In the genomic region with DNA sequence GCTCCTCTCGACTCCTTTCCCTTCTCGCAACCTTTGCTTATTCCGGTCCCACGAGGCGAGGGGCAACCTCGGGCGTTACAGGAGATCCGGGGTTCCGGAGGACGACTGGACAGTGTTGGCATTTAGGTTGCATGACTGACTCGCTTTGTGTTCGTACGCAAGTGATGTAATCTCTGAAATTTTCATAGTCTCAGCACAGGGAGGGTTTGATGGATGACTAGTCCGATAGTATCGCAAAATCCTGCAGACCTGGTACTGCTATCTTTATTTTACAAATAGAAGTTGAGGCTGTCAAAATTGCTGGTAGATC, we compare ENCODE assay signal across 9 cellular contexts. TPM values are rescaled to one million over a fixed set of nuclear protein-coding genes. Genes with fewer than 3 reads are reported as not detected.
DNase-seq lines count a peak whose midpoint lies in the region; ATAC-seq and TF ChIP-seq lines count a peak whose summit lies in the region.
"Had no signal": no experiment of that assay in that cellular context is flagged by ENCODE, and none has a peak within 500 bp of the region (broad histone marks: within the 10 kb centered on the region; RNA-seq: fewer than 3 reads in every experiment).

No MANE protein-coding gene starts in this region.

- H3K27me3 ChIP-seq in left ventricle myocardium inferior (ENCODE audit: low read depth) (no peaks in the 10 kb centered on the region), brain microvascular endothelial cell (replicated peaks) (no peaks in the 10 kb centered on the region), mesendoderm (ENCODE audit: insufficient read depth, low read length, poor library complexity) (no peaks in the 10 kb centered on the region), aorta (ENCODE audit: control insufficient read depth in 1 of 2, insufficient read depth in 2 of 2, low read length in 1 of 2) (no peaks in the 10 kb centered on the region)

- H3K9ac ChIP-seq in mesendoderm (ENCODE audit: low read length): peak overlapping the region; percentile 75

- TF ChIP-seq CTCF in left ventricle myocardium inferior (IDR thresholded peaks at IDR 0.05; ENCODE audit: borderline replicate concordance) (no peak), brain microvascular endothelial cell (IDR thresholded peaks at IDR 0.05; ENCODE audit: low read depth, low read length, missing control alignments) (no peak)

- peak overlapping the region; percentile 85 for H3K56ac ChIP-seq in mesendoderm (ENCODE audit: low read length)

- H2BK5ac ChIP-seq in mesendoderm (ENCODE audit: low read length): no peak overlapping the region

- no peak overlapping the region for H4K5ac ChIP-seq in mesendoderm (ENCODE audit: low read length)

- intact Hi-C loops in left ventricle myocardium inferior (cut with micrococcal nuclease) (no loop called here), cardiac septum (cut with DNase I) (loop anchor here (5.0 kb wide), 2 partner anchors 112 to 348 kb away; partner anchors contain the start of genes ARMC6, SUGP2 and UBA52), aorta (cut with DNase I) (loop anchor here in 1 of 2 donors (1.0 kb wide), 2 partner anchors 66 to 349 kb away; partner anchors contain the start of gene UBA52)

- H3K4me1 ChIP-seq in left ventricle myocardium inferior: peaks cover 51% of the 10 kb centered on the region
- peaks cover 1% of the 10 kb centered on the region for H3K4me1 ChIP-seq in mesendoderm (ENCODE audit: control insufficient read depth, low read depth, low read length)
- no peaks in the 10 kb centered on the region for H3K4me1 ChIP-seq in aorta (ENCODE audit: control insufficient read depth in 1 of 2, insufficient read depth in 2 of 2, low read length in 2 of 2)

- peak overlapping the region; percentile 75 for H3K4me2 ChIP-seq in mesendoderm (ENCODE audit: low read length)

- H3K36me3 ChIP-seq in left ventricle myocardium inferior: peaks cover 45% of the 10 kb centered on the region
- peaks cover 43% of the 10 kb centered on the region for H3K36me3 ChIP-seq in brain microvascular endothelial cell (replicated peaks)
- peaks cover 8% of the 10 kb centered on the region for H3K36me3 ChIP-seq in mesendoderm (ENCODE audit: control insufficient read depth, insufficient read depth, low read length)
- peaks cover 0 to 9% of the 10 kb centered on the region in 2 donors for H3K36me3 ChIP-seq in aorta (ENCODE audit: control insufficient read depth in 1 of 2, insufficient read depth in 2 of 2, low read length in 1 of 2)

- H2BK15ac ChIP-seq in mesendoderm (replicated peaks; ENCODE audit: low read depth): no peak overlapping the region

- DNase-seq in left ventricle myocardium inferior (no peak), cardiac septum (ENCODE audit: low spot score) (no peak), brain microvascular endothelial cell (no peak), mesendoderm (no peak), aorta (no peak), mucosa of gallbladder (ENCODE audit: low spot score) (no peak), EL (no peak), ACHN (no peak)

- H2AK5ac ChIP-seq in mesendoderm (ENCODE audit: low read length): peak overlapping the region; percentile 14

- peaks cover 24% of the 10 kb centered on the region for H3K79me2 ChIP-seq in mesendoderm (ENCODE audit: control insufficient read depth, insufficient read depth, low read length)

- H3K18ac ChIP-seq in mesendoderm (ENCODE audit: low read length): no peak overlapping the region

- no peak overlapping the region for H2BK120ac ChIP-seq in mesendoderm (ENCODE audit: low read depth, low read length)

- no peak overlapping the region for H3K4ac ChIP-seq in mesendoderm (ENCODE audit: low read depth, low read length)

- H3K79me1 ChIP-seq in mesendoderm (ENCODE audit: low read length): peaks cover 21% of the 10 kb centered on the region

- peak overlapping the region; percentile 82 for H3K27ac ChIP-seq in left ventricle myocardium inferior (replicated peaks)
- peak overlapping the region; percentile 73 for H3K27ac ChIP-seq in brain microvascular endothelial cell
- H3K27ac ChIP-seq in mesendoderm (ENCODE audit: low read depth, low read length): no peak overlapping the region
- no peak overlapping the region for H3K27ac ChIP-seq in aorta (ENCODE audit: low read depth in 1 of 2, low read length in 2 of 2)

- no CpG with 5 or more reads among the region's 15 CpGs for WGBS in mesendoderm (ENCODE audit: extremely low coverage, insufficient coverage, low lambda C conversion rate)
- WGBS in aorta, 2 donors: 1% methylated on average over 15 of the region's 15 CpGs

- H3K23ac ChIP-seq in mesendoderm (ENCODE audit: low read length): no peak overlapping the region

- H4K8ac ChIP-seq in mesendoderm (ENCODE audit: low read depth, low read length): peak overlapping the region; percentile 30

- in situ Hi-C loops in brain microvascular endothelial cell (cut with HindIII; ENCODE audit: low pct_ligation_motif_present, low sequenced_read_pairs) (no loop called here), ACHN (cut with HindIII; ENCODE audit: low pct_ligation_motif_present, low pct_unique_long_range_greater_than_20kb, low sequenced_read_pairs) (no loop called here)

- H3K9me3 ChIP-seq in left ventricle myocardium inferior (replicated peaks): no peaks in the 10 kb centered on the region
- no peaks in the 10 kb centered on the region for H3K9me3 ChIP-seq in aorta (ENCODE audit: control insufficient read depth, low read length)

- H3K4me3 ChIP-seq in left ventricle myocardium inferior: peak overlapping the region; percentile 94
- peak overlapping the region; percentile 100 for H3K4me3 ChIP-seq in brain microvascular endothelial cell (ENCODE audit: low read depth, low read length)
- peak overlapping the region; percentile 91 for H3K4me3 ChIP-seq in mesendoderm (ENCODE audit: low read length)
- H3K4me3 ChIP-seq in aorta (ENCODE audit: low read length in 2 of 2): peak overlapping the region; percentile 30 to 84

- no peak for ATAC-seq in aorta (ENCODE audit: low FRiP score)

RNA-seq across cellular contexts. Expression of gene DDX49, which starts 0.3 kb away (rescaled TPM):
- total RNA-seq in left ventricle myocardium inferior (22.4 TPM), cardiac septum (22.9 TPM), aorta (10 to 100 TPM; 25.0 to 32.2 TPM), mucosa of gallbladder (34.2 TPM)
- 27.4 TPM for polyA plus RNA-seq in mesendoderm (2013, experiment 1 of 2)
- polyA plus RNA-seq in mesendoderm (2013, experiment 2 of 2): 29.7 TPM
- 10 to 100 TPM; 38.2 to 51.4 TPM for polyA plus RNA-seq in aorta

RNA-seq across cellular contexts. Expression of gene COPE, which starts 0.7 kb away (rescaled TPM):
- total RNA-seq in left ventricle myocardium inferior (128 TPM), cardiac septum (133 TPM), aorta (100 to 1,000 TPM; 121 to 130 TPM), mucosa of gallbladder (183 TPM)
- 150 TPM for polyA plus RNA-seq in mesendoderm (2013, experiment 1 of 2)
- 147 TPM for polyA plus RNA-seq in mesendoderm (2013, experiment 2 of 2)
- 100 to 1,000 TPM; 166 to 180 TPM for polyA plus RNA-seq in aorta

RNA-seq across cellular contexts. Expression of gene HOMER3, which starts 21.2 kb away (rescaled TPM):
- total RNA-seq in left ventricle myocardium inferior (14.7 TPM), cardiac septum (15.6 TPM), aorta (10 to 100 TPM; 23.6 to 29.5 TPM), mucosa of gallbladder (24.5 TPM)
- polyA plus RNA-seq in mesendoderm (2013, experiment 1 of 2): 3.9 TPM
- polyA plus RNA-seq in mesendoderm (2013, experiment 2 of 2): 4.0 TPM
- polyA plus RNA-seq in aorta: 10 to 100 TPM; 38.9 to 59.9 TPM

RNA-seq across cellular contexts. Expression of gene CERS1, which starts 23.9 kb away (rescaled TPM):
- 1.4 TPM for total RNA-seq in left ventricle myocardium inferior
- total RNA-seq in cardiac septum: 1.8 TPM
- polyA plus RNA-seq in mesendoderm (2013, experiment 1 of 2): 6.9 TPM
- 6.7 TPM for polyA plus RNA-seq in mesendoderm (2013, experiment 2 of 2)
- total RNA-seq in aorta: 1 to 10 TPM in 1 of 2 donors, under 1 TPM in 1; 0.49 to 3.3 TPM
- 1 to 10 TPM in 1 of 2 donors, under 1 TPM in 1; 0.51 to 1.3 TPM for polyA plus RNA-seq in aorta
- total RNA-seq in mucosa of gallbladder: 1.8 TPM
- total RNA-seq: T-helper 1 cell treated with Interleukin-12 subunit alpha and Interleukin-12 subunit beta and Interleukin-4 antibody, amounts not matched to agents 30 ng/mL and 1 ng/mL, for 36 hours had no signal

Comparison
In these comparisons a context has a peak if more than half of its experiments do, and no peak if none do; other contexts are left out.
1. H3K27ac ChIP-seq: peak in left ventricle myocardium inferior (single experiment) and brain microvascular endothelial cell (single experiment); none in mesendoderm (single experiment) and aorta (0 of 2).
2. Peak in every context shown above with its lines, with median percentiles within 50 percentile points of each other: H3K4me3 ChIP-seq.